In the genomic region with DNA sequence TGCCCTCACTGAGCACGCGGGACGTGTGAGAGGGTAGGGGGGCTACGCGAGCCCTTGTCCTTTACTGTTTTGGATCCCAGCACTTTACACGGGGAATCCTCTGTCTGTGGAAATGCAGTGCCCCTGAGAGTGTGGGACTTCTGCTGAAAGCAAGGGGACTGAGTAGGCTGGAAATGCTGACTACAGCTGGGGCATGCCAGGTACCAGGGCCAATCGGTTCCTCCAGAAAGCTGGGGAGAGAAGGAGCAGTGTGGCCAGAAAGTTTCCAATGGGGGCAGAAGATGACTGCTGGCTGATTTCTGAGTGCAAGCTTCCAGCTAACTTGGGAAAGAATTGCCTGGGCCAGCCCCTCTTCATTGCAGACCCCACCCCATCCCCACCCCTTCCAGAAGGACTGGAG, we compare ENCODE assay signal across 14 cellular contexts. TPM values are rescaled to one million over a fixed set of nuclear protein-coding genes. Genes with fewer than 3 reads are reported as not detected.
A peak's percentile ranks its signal among the peaks of the same experiment; 100 is the strongest.
DNase-seq lines count a peak whose midpoint lies in the region; ATAC-seq, FAIRE-seq and TF ChIP-seq lines count a peak whose summit lies in the region.
"Had no signal": no experiment of that assay in that cellular context is flagged by ENCODE, and none has a peak within 500 bp of the region (broad histone marks: within the 10 kb centered on the region; RNA-seq: fewer than 3 reads in every experiment).

No MANE protein-coding gene starts in this region.

- BruUV-seq in Calu3 (replicated peaks; lab: Mats Ljungman, UMichigan): no TSS peak

- no peak for FAIRE-seq in frontal cortex (lab: Jason Lieb, UNC)

- no peak for TF ChIP-seq POLR2A in Peyer's patch (IDR thresholded peaks at IDR 0.05)

- peak overlapping the region; percentile 66 for H3K4me3 Mint-ChIP-seq in Calu3 (ENCODE audit: low read depth, unreplicated experiment)
- peak overlapping the region; percentile 32 for H3K4me3 Mint-ChIP-seq in activated T-helper 17 cell treated with anti-CD3 and anti-CD28 coated beads, Interleukin-2, amount 50 U/mL, for 72 hours
- peak overlapping the region; percentile 68 for H3K4me3 Mint-ChIP-seq in progenitor cell of endocrine pancreas (ENCODE audit: low read depth)
- H3K4me3 Mint-ChIP-seq: natural killer cell treated with Interleukin-12 subunit alpha and Interleukin-12 subunit beta and Interleukin-15 and Interleukin-18, amount 100 ng/mL, for 72 hours had no signal

- H3K4me3 ChIP-seq in iPS-11a (ENCODE audit: low read depth, low read length): peak overlapping the region; percentile 54
- peak overlapping the region in 1 of 4 donors; percentile 48 for H3K4me3 ChIP-seq in Peyer's patch

- peaks cover 83% of the 10 kb centered on the region for H3K27me3 Mint-ChIP-seq in Calu3 (ENCODE audit: unreplicated experiment)
- H3K27me3 Mint-ChIP-seq in activated T-helper 17 cell treated with anti-CD3 and anti-CD28 coated beads, Interleukin-2, amount 50 U/mL, for 72 hours: peaks cover 17% of the 10 kb centered on the region
- H3K27me3 Mint-ChIP-seq in progenitor cell of endocrine pancreas: peaks cover 10% of the 10 kb centered on the region

- CTCF ChIA-PET in Calu3 (lab: Charles Lee): no interaction called here

- H3K9me3 ChIP-seq in Peyer's patch: no peaks in the 10 kb centered on the region

- DNase-seq in Calu3: no peak
- no peak for DNase-seq in progenitor cell of endocrine pancreas (ENCODE audit: low spot score, unreplicated experiment)
- DNase-seq in frontal cortex (ENCODE audit: low spot score in 2 of 2): no peak
- no peak for DNase-seq in Peyer's patch
- DNase-seq in NCI-H524 (lab: John Stamatoyannopoulos, UW): no peak
- DNase-seq: activated CD8-positive, alpha-beta memory T cell treated with anti-CD3 and anti-CD28 coated beads, Interleukin-2, amount 50 U/mL, for 48 hours; C1 segment of cervical spinal cord; GF-D8; NCI-H1048; NCI-H345 had no signal

- intact Hi-C loops in Calu3 (cut with micrococcal nuclease; ENCODE audit: unreplicated experiment): no loop called here

- H3K36me3 Mint-ChIP-seq in Calu3 (ENCODE audit: insufficient read depth, unreplicated experiment) (peaks cover 8% of the 10 kb centered on the region), progenitor cell of endocrine pancreas (ENCODE audit: insufficient read depth) (no peaks in the 10 kb centered on the region)
- no peaks in the 10 kb centered on the region for H3K36me3 Mint-ChIP-seq in activated T-helper 17 cell treated with anti-CD3 and anti-CD28 coated beads, Interleukin-2, amount 50 U/mL, for 72 hours (ENCODE audit: low read depth)
- H3K36me3 Mint-ChIP-seq: natural killer cell treated with Interleukin-12 subunit alpha and Interleukin-12 subunit beta and Interleukin-15 and Interleukin-18, amount 100 ng/mL, for 72 hours had no signal

- H3K9me3 Mint-ChIP-seq in Calu3 (ENCODE audit: low read depth, unreplicated experiment) (no peaks in the 10 kb centered on the region), progenitor cell of endocrine pancreas (ENCODE audit: low read depth) (peaks cover 6% of the 10 kb centered on the region)
- no peaks in the 10 kb centered on the region for H3K9me3 Mint-ChIP-seq in activated T-helper 17 cell treated with anti-CD3 and anti-CD28 coated beads, Interleukin-2, amount 50 U/mL, for 72 hours
- H3K9me3 Mint-ChIP-seq: natural killer cell treated with Interleukin-12 subunit alpha and Interleukin-12 subunit beta and Interleukin-15 and Interleukin-18, amount 100 ng/mL, for 72 hours had no signal

- H3K27me3 ChIP-seq in Peyer's patch: no peaks in the 10 kb centered on the region

- ATAC-seq in activated T-helper 17 cell treated with anti-CD3 and anti-CD28 coated beads, Interleukin-2, amount 50 U/mL, for 72 hours (replicated peaks): no peak
- ATAC-seq in HG03196 (IDR thresholded peaks at IDR 0.05; ENCODE audit: unreplicated experiment): no peak

- H3K4me1 ChIP-seq in Peyer's patch: no peaks in the 10 kb centered on the region

- no peak overlapping the region for H3K27ac ChIP-seq in Peyer's patch

- H3K4me1 Mint-ChIP-seq in Calu3 (ENCODE audit: low read depth, unreplicated experiment): no peaks in the 10 kb centered on the region
- no peaks in the 10 kb centered on the region for H3K4me1 Mint-ChIP-seq in activated T-helper 17 cell treated with anti-CD3 and anti-CD28 coated beads, Interleukin-2, amount 50 U/mL, for 72 hours
- no peaks in the 10 kb centered on the region for H3K4me1 Mint-ChIP-seq in progenitor cell of endocrine pancreas (ENCODE audit: low read depth)

- no peak for TF ChIP-seq CTCF in Calu3 (IDR thresholded peaks at IDR 0.05; ENCODE audit: unreplicated experiment)
- TF ChIP-seq CTCF in progenitor cell of endocrine pancreas (IDR thresholded peaks at IDR 0.05; ENCODE audit: unreplicated experiment): no peak
- no peak for TF ChIP-seq CTCF in Peyer's patch (IDR thresholded peaks at IDR 0.05)

- no peak overlapping the region for H3K27ac Mint-ChIP-seq in Calu3 (ENCODE audit: unreplicated experiment)
- no peak overlapping the region for H3K27ac Mint-ChIP-seq in activated T-helper 17 cell treated with anti-CD3 and anti-CD28 coated beads, Interleukin-2, amount 50 U/mL, for 72 hours
- H3K27ac Mint-ChIP-seq in progenitor cell of endocrine pancreas: no peak overlapping the region
- H3K27ac Mint-ChIP-seq: natural killer cell treated with Interleukin-12 subunit alpha and Interleukin-12 subunit beta and Interleukin-15 and Interleukin-18, amount 100 ng/mL, for 72 hours had no signal

- no peaks in the 10 kb centered on the region for H3K36me3 ChIP-seq in Peyer's patch

RNA-seq across cellular contexts. Expression of gene NHSL2, which starts 1.5 kb away (rescaled TPM):
- total RNA-seq in Calu3 (2022): 0.09 and 0.27 TPM in 2 replicates
- under 1 TPM; 0.15 to 0.71 TPM for total RNA-seq in activated T-helper 17 cell treated with anti-CD3 and anti-CD28 coated beads, Interleukin-2, amount 50 U/mL, for 72 hours
- 3.4 and 4.8 TPM in 2 replicates for total RNA-seq in progenitor cell of endocrine pancreas
- 0.82 TPM for total RNA-seq in frontal cortex
- 1 to 10 TPM in 3 of 4 donors, under 1 TPM in 1; 0.53 to 2.9 (median 2.2) TPM for total RNA-seq in Peyer's patch
